ENCODE assay signal across 8 cellular contexts in genomic region chr15:63474810-63475316, GRCh38. TPM values are rescaled to one million over a fixed set of nuclear protein-coding genes. Genes with fewer than 3 reads are reported as not detected.
DNase-seq lines count a peak whose midpoint lies in the region; ATAC-seq, FAIRE-seq and TF ChIP-seq lines count a peak whose summit lies in the region.

No MANE protein-coding gene starts in this region.

- intact Hi-C loops in Right ventricle myocardium superior (cut with DNase I), result no loop called here
- intact Hi-C loops in left ventricle myocardium inferior (cut with micrococcal nuclease), result no loop called here
- intact Hi-C loops in kidney (cut with DNase I), result no loop called here
- intact Hi-C loops in vagina (cut with DNase I), result no loop called here

- ATAC-seq in Right ventricle myocardium superior (ENCODE audit: poor library complexity) (peak; percentile 42), HG02870 (IDR thresholded peaks at IDR 0.05; ENCODE audit: unreplicated experiment) (peak; percentile 54)

- no peak for FAIRE-seq in kidney (lab: Jason Lieb, UNC)

- no peaks in the 10 kb centered on the region for H3K9me3 ChIP-seq in left ventricle myocardium inferior (replicated peaks)
- no peaks in the 10 kb centered on the region for H3K9me3 ChIP-seq in kidney (ENCODE audit: control insufficient read depth in 1 of 2, low read length in 2 of 2)
- no peaks in the 10 kb centered on the region for H3K9me3 ChIP-seq in vagina

- DNase-seq in Right ventricle myocardium superior (no peak), left ventricle myocardium inferior (no peak), NCI-H510A treated with DMSO at 0.1 percent for 48 hours (lab: John Stamatoyannopoulos, UW) (peak; percentile 80), kidney (no peak), RKO (ENCODE audit: low spot score) (no peak), vagina (ENCODE audit: extremely low spot score in 2 of 2) (no peak), AML-193 (lab: John Stamatoyannopoulos, UW) (no peak)

- no peak overlapping the region for H3K4me3 ChIP-seq in left ventricle myocardium inferior
- H3K4me3 ChIP-seq in kidney (ENCODE audit: low read length in 2 of 2), result peak overlapping the region in 1 of 2 donors; percentile 28
- no peak overlapping the region for H3K4me3 ChIP-seq in vagina

- no peak for TF ChIP-seq POLR2A in vagina (IDR thresholded peaks at IDR 0.05)

- H3K4me1 ChIP-seq in left ventricle myocardium inferior (peaks cover 5% of the 10 kb centered on the region), kidney (ENCODE audit: control insufficient read depth in 1 of 2, insufficient read depth in 1 of 2, low read depth in 1 of 2, low read length in 2 of 2) (peaks cover 13 to 20% of the 10 kb centered on the region in 2 donors), vagina (peaks cover 17% of the 10 kb centered on the region)

- H3K9ac ChIP-seq in kidney (ENCODE audit: low read length in 2 of 2), result peak overlapping the region in 1 of 2 donors; percentile 14

- no peaks in the 10 kb centered on the region for H3K36me3 ChIP-seq in left ventricle myocardium inferior
- no peaks in the 10 kb centered on the region for H3K36me3 ChIP-seq in kidney (ENCODE audit: control insufficient read depth in 1 of 2, insufficient read depth in 2 of 2, low read length in 2 of 2)
- no peaks in the 10 kb centered on the region for H3K36me3 ChIP-seq in vagina

- no peak overlapping the region for H3K27ac ChIP-seq in left ventricle myocardium inferior (replicated peaks)
- peak overlapping the region; percentile 53 to 77 for H3K27ac ChIP-seq in kidney (ENCODE audit: low read depth in 2 of 2, low read length in 2 of 2)
- H3K27ac ChIP-seq in vagina, result no peak overlapping the region

- H3K27me3 ChIP-seq in left ventricle myocardium inferior (ENCODE audit: low read depth) (no peaks in the 10 kb centered on the region), vagina (no peaks in the 10 kb centered on the region)

- TF ChIP-seq CTCF in left ventricle myocardium inferior (IDR thresholded peaks at IDR 0.05; ENCODE audit: borderline replicate concordance) (no peak), kidney (IDR thresholded peaks at IDR 0.05; ENCODE audit: borderline replicate concordance, extremely low read depth, insufficient read depth) (no peak), vagina (IDR thresholded peaks at IDR 0.05) (no peak)

RNA-seq across cellular contexts. Expression of gene USP3, which starts 29.5 kb away (rescaled TPM):
- total RNA-seq in Right ventricle myocardium superior (15.9 TPM), left ventricle myocardium inferior (17.2 TPM), kidney (72.5 TPM), vagina (39.5 TPM)
- polyA plus RNA-seq in kidney (ENCODE audit: insufficient read depth, low read depth, low replicate concordance), result 25.2 TPM

Comparison
In these comparisons a context has a peak if more than half of its experiments do, and no peak if none do; other contexts are left out.
1. H3K27ac ChIP-seq: peak in kidney (2 of 2); none in left ventricle myocardium inferior (single experiment) and vagina (single experiment).